Comparison of ENCODE assay signal across 25 cellular contexts in genomic region chr14:104211741-104212140, GRCh38.
DNase-seq lines count a peak whose midpoint lies in the region; ATAC-seq, FAIRE-seq and TF ChIP-seq lines count a peak whose summit lies in the region.
"Had no signal": no experiment of that assay in that cellular context is flagged by ENCODE, and none has a peak within 500 bp of the region (broad histone marks: within the 10 kb centered on the region; RNA-seq: fewer than 3 reads in every experiment).

No MANE protein-coding gene starts in this region.

- peaks cover 40% of the 10 kb centered on the region for H3K27me3 ChIP-seq in left ventricle myocardium inferior (ENCODE audit: low read depth)
- no peaks in the 10 kb centered on the region for H3K27me3 ChIP-seq in WERI-Rb-1 (ENCODE audit: insufficient read depth, low read depth, severe bottlenecking)
- peaks cover 0 to 37% (median 0%) of the 10 kb centered on the region in 7 donors for H3K27me3 ChIP-seq in spleen (replicated peaks in 1 of 7)
- H3K27me3 ChIP-seq in gastrocnemius medialis, result peaks cover 0 to 7% (median 5%) of the 10 kb centered on the region in 3 donors
- H3K27me3 ChIP-seq: BE2C; BLaER1 treated with 17β-estradiol and CSF1 and Interleukin-3, amounts not matched to agents 10 nM and 100 nM had no signal

- WGBS in spleen, 5 donors, result 89 to 98% (median 94%) methylated on average over 9 of the region's 9 CpGs

- no peak overlapping the region for H3K4me3 ChIP-seq in left ventricle myocardium inferior
- no peak overlapping the region for H3K4me3 ChIP-seq in WERI-Rb-1 (ENCODE audit: low read depth, low read length)
- no peak overlapping the region for H3K4me3 ChIP-seq in kidney (ENCODE audit: low read length in 2 of 2)
- no peak overlapping the region for H3K4me3 ChIP-seq in spleen
- no peak overlapping the region for H3K4me3 ChIP-seq in gastrocnemius medialis
- H3K4me3 ChIP-seq: A549; BLaER1 treated with 17β-estradiol and CSF1 and Interleukin-3, amounts not matched to agents 10 nM and 100 nM; HAP-1 had no signal

- H3K36me3 ChIP-seq in left ventricle myocardium inferior, result no peaks in the 10 kb centered on the region
- no peaks in the 10 kb centered on the region for H3K36me3 ChIP-seq in WERI-Rb-1
- no peaks in the 10 kb centered on the region for H3K36me3 ChIP-seq in kidney (ENCODE audit: control insufficient read depth in 1 of 2, insufficient read depth in 2 of 2, low read length in 2 of 2)
- no peaks in the 10 kb centered on the region for H3K36me3 ChIP-seq in spleen
- H3K36me3 ChIP-seq in gastrocnemius medialis, result no peaks in the 10 kb centered on the region
- H3K36me3 ChIP-seq: BE2C; BLaER1 treated with 17β-estradiol and CSF1 and Interleukin-3, amounts not matched to agents 10 nM and 100 nM; HAP-1 had no signal

- intact Hi-C loops in Right ventricle myocardium inferior (cut with DNase I), result no loop called here
- intact Hi-C loops in left ventricle myocardium inferior (cut with micrococcal nuclease), result no loop called here
- intact Hi-C loops in kidney (cut with DNase I), result no loop called here
- intact Hi-C loops in spleen (cut with DNase I; ENCODE audit: low total_unique reads), result no loop called here
- intact Hi-C loops in gastrocnemius medialis (cut with DNase I; ENCODE audit: low total_unique reads), result no loop called here

- no peak for FAIRE-seq in kidney (lab: Jason Lieb, UNC)
- FAIRE-seq: A549, G401.6, GM12892, H54 had no signal

- TF ChIP-seq CTCF in left ventricle myocardium inferior (IDR thresholded peaks at IDR 0.05; ENCODE audit: borderline replicate concordance), result no peak
- no peak for TF ChIP-seq CTCF in WERI-Rb-1 (IDR thresholded peaks at IDR 0.05; ENCODE audit: low read depth, low read length)
- TF ChIP-seq CTCF in kidney (IDR thresholded peaks at IDR 0.05; ENCODE audit: borderline replicate concordance, extremely low read depth, insufficient read depth), result no peak
- no peak for TF ChIP-seq CTCF in spleen (IDR thresholded peaks at IDR 0.05 in 8 of 11, conservative IDR thresholded peaks at IDR 0.05 in 3 of 11)
- no peak for TF ChIP-seq CTCF in gastrocnemius medialis (IDR thresholded peaks at IDR 0.05 in 4 of 5, conservative IDR thresholded peaks at IDR 0.05 in 1 of 5)

- H3K4me1 ChIP-seq in left ventricle myocardium inferior (no peaks in the 10 kb centered on the region), kidney (ENCODE audit: control insufficient read depth in 1 of 2, insufficient read depth in 1 of 2, low read depth in 1 of 2, low read length in 2 of 2) (no peaks in the 10 kb centered on the region), spleen (no peaks in the 10 kb centered on the region), gastrocnemius medialis (no peaks in the 10 kb centered on the region)
- H3K4me1 ChIP-seq: A549, HAP-1 had no signal

- DNase-seq in Right ventricle myocardium inferior (ENCODE audit: missing footprints) (peak; percentile 17), left ventricle myocardium inferior (no peak), WERI-Rb-1 (no peak), kidney (peak; percentile 22), spleen (peak; percentile 28), gastrocnemius medialis (no peak)
- DNase-seq: 8988T; ACHN; AML-193; BE2C; Calu3; CD4-positive, alpha-beta T cell; CD8-positive, alpha-beta memory T cell; COR-L47; DMS153; DND-41; GOT3; HFFc6 had no signal

- TF ChIP-seq POLR2A in spleen (IDR thresholded peaks at IDR 0.05) (no peak), gastrocnemius medialis (IDR thresholded peaks at IDR 0.05) (no peak)

- ATAC-seq in Right ventricle myocardium inferior (no peak), gastrocnemius medialis (no peak), HG02571 (IDR thresholded peaks at IDR 0.05; ENCODE audit: unreplicated experiment) (no peak)

- in situ Hi-C loops in gastrocnemius medialis (cut with MboI; ENCODE audit: low sequenced_read_pairs in 4 of 4), result no loop called here

- no peak overlapping the region for H3K27ac ChIP-seq in left ventricle myocardium inferior (replicated peaks)
- H3K27ac ChIP-seq in WERI-Rb-1, result peak overlapping the region; percentile 64
- H3K27ac ChIP-seq in kidney (ENCODE audit: low read depth in 2 of 2, low read length in 2 of 2), result no peak overlapping the region
- no peak overlapping the region for H3K27ac ChIP-seq in spleen
- H3K27ac ChIP-seq in gastrocnemius medialis, result no peak overlapping the region
- H3K27ac ChIP-seq: A549; BLaER1 treated with 17β-estradiol and CSF1 and Interleukin-3, amounts not matched to agents 10 nM and 100 nM had no signal

- no peak overlapping the region for H3K9ac ChIP-seq in kidney (ENCODE audit: low read length in 2 of 2)
- H3K9ac ChIP-seq: BLaER1 treated with 17β-estradiol and CSF1 and Interleukin-3, amounts not matched to agents 10 nM and 100 nM had no signal

- no peaks in the 10 kb centered on the region for H3K9me3 ChIP-seq in left ventricle myocardium inferior (replicated peaks)
- H3K9me3 ChIP-seq in WERI-Rb-1 (ENCODE audit: severe bottlenecking), result no peaks in the 10 kb centered on the region
- H3K9me3 ChIP-seq in kidney (ENCODE audit: control insufficient read depth in 1 of 2, low read length in 2 of 2), result no peaks in the 10 kb centered on the region
- H3K9me3 ChIP-seq in spleen, result no peaks in the 10 kb centered on the region
- no peaks in the 10 kb centered on the region for H3K9me3 ChIP-seq in gastrocnemius medialis
- H3K9me3 ChIP-seq: A549; BE2C; BLaER1 treated with 17β-estradiol and CSF1 and Interleukin-3, amounts not matched to agents 10 nM and 100 nM; HAP-1 had no signal

Comparison
In these comparisons a context has a peak if more than half of its experiments do, and no peak if none do; other contexts are left out.
1. DNase-seq: peak in Right ventricle myocardium inferior (single experiment), kidney (single experiment) and spleen (single experiment); none in left ventricle myocardium inferior (single experiment), WERI-Rb-1 (single experiment) and gastrocnemius medialis (0 of 2).